In genomic region chr5:161975350-161975749, GRCh38 we compare ENCODE assay signal across 18 cellular contexts.
DNase-seq lines count a peak whose midpoint lies in the region; ATAC-seq and TF ChIP-seq lines count a peak whose summit lies in the region.
"Had no signal": no experiment of that assay in that cellular context is flagged by ENCODE, and none has a peak within 500 bp of the region (broad histone marks: within the 10 kb centered on the region; RNA-seq: fewer than 3 reads in every experiment).

No MANE protein-coding gene starts in this region.

- no peaks in the 10 kb centered on the region for H3F3A ChIP-seq in SK-N-SH (replicated peaks; ENCODE audit: insufficient read depth)

- no peaks in the 10 kb centered on the region for H3K79me2 ChIP-seq in SK-N-SH (ENCODE audit: insufficient read depth)
- H3K79me2 ChIP-seq in osteoblast (ENCODE audit: insufficient read depth, low read length): no peaks in the 10 kb centered on the region

- no peak overlapping the region for H3K4me3 ChIP-seq in SK-N-SH (ENCODE audit: low read depth in 2 of 2, low read length in 1 of 2)
- no peak overlapping the region for H3K4me3 ChIP-seq in osteoblast (ENCODE audit: insufficient read depth, low read length)
- H3K4me3 ChIP-seq: BLaER1 treated with 17β-estradiol and CSF1 and Interleukin-3, amounts not matched to agents 10 nM and 100 nM had no signal

- TF ChIP-seq CTCF in SK-N-SH (IDR thresholded peaks at IDR 0.05): no peak
- no peak for TF ChIP-seq CTCF in osteoblast (IDR thresholded peaks at IDR 0.05; ENCODE audit: extremely low read depth, low read depth, low read length)

- H3K4me2 ChIP-seq in SK-N-SH: no peak overlapping the region
- no peak overlapping the region for H3K4me2 ChIP-seq in osteoblast (ENCODE audit: insufficient read depth, low read length)
- H3K4me2 ChIP-seq: BLaER1 treated with 17β-estradiol and CSF1 and Interleukin-3, amounts not matched to agents 10 nM and 100 nM had no signal

- H3K27me3 ChIP-seq in SK-N-SH (ENCODE audit: insufficient read depth) (no peaks in the 10 kb centered on the region), osteoblast (ENCODE audit: insufficient read depth, low read length) (no peaks in the 10 kb centered on the region)
- H3K27me3 ChIP-seq: BE2C; BLaER1 treated with 17β-estradiol and CSF1 and Interleukin-3, amounts not matched to agents 10 nM and 100 nM had no signal

- WGBS in SK-N-SH (ENCODE audit: low lambda C conversion rate): 2% methylated on average over 2 of the region's 2 CpGs

- no peak overlapping the region for H2AFZ ChIP-seq in SK-N-SH (ENCODE audit: low read depth)
- no peak overlapping the region for H2AFZ ChIP-seq in osteoblast (ENCODE audit: low read length)

- no peak for ATAC-seq in SK-N-SH treated with all-trans-retinoic acid at 6 μM for 48 hours

- no peaks in the 10 kb centered on the region for H3K9me2 ChIP-seq in SK-N-SH

- TF ChIP-seq RAD21 in SK-N-SH (IDR thresholded peaks at IDR 0.05; ENCODE audit: low read length): no peak

- H3K9me3 ChIP-seq in SK-N-SH (no peaks in the 10 kb centered on the region; the same call in 1 of the 2 replicates), osteoblast (ENCODE audit: low read depth, low read length) (peaks cover 2% of the 10 kb centered on the region)
- H3K9me3 ChIP-seq: BE2C; BLaER1 treated with 17β-estradiol and CSF1 and Interleukin-3, amounts not matched to agents 10 nM and 100 nM had no signal

- no peaks in the 10 kb centered on the region for H3K36me3 ChIP-seq in SK-N-SH (replicated peaks in 1 of 2; ENCODE audit: control insufficient read depth in 1 of 2, insufficient read depth in 2 of 2, low read length in 1 of 2)
- no peaks in the 10 kb centered on the region for H3K36me3 ChIP-seq in osteoblast (ENCODE audit: insufficient read depth, low read length)
- H3K36me3 ChIP-seq: BE2C; BLaER1 treated with 17β-estradiol and CSF1 and Interleukin-3, amounts not matched to agents 10 nM and 100 nM had no signal

- POLR2A ChIA-PET in SK-N-SH (lab: Yijun Ruan, JAX): no interaction called here

- CTCF ChIA-PET in SK-N-SH (lab: Yijun Ruan, JAX): interaction anchor here (2.1 kb wide), 1 partner anchor 9 kb away, joined by 6 read pairs; no protein-coding TSS in a partner anchor

- no peak overlapping the region for H3K27ac ChIP-seq in SK-N-SH (ENCODE audit: low read depth in 2 of 2, low read length in 1 of 2)
- H3K27ac ChIP-seq in osteoblast (ENCODE audit: low read depth, low read length): no peak overlapping the region
- no peak overlapping the region for H3K27ac ChIP-seq in caudate nucleus (ENCODE audit: low read depth, low read length)
- H3K27ac ChIP-seq: 22Rv1; BLaER1 treated with 17β-estradiol and CSF1 and Interleukin-3, amounts not matched to agents 10 nM and 100 nM had no signal

- H3K4me1 ChIP-seq in SK-N-SH (ENCODE audit: control insufficient read depth in 1 of 2, insufficient read depth in 2 of 2, low read depth in 1 of 2, low read length in 1 of 2): no peaks in the 10 kb centered on the region
- H3K4me1 ChIP-seq in osteoblast (ENCODE audit: insufficient read depth, low read length): no peaks in the 10 kb centered on the region
- H3K4me1 ChIP-seq: BE2C; BLaER1 treated with 17β-estradiol and CSF1 and Interleukin-3, amounts not matched to agents 10 nM and 100 nM had no signal

- no peak for TF ChIP-seq EP300 in SK-N-SH (IDR thresholded peaks at IDR 0.05; ENCODE audit: borderline replicate concordance in 1 of 2, low read depth in 1 of 2, low read length in 1 of 2)

- DNase-seq in SK-N-SH (no peak), RKO (ENCODE audit: low spot score) (peak; percentile 2), osteoblast (ENCODE audit: insufficient read length, low spot score, missing footprints) (peak; percentile 0), caudate nucleus (lab: John Stamatoyannopoulos, UW) (no peak), DMS 273 (lab: John Stamatoyannopoulos, UW; ENCODE audit: unreplicated experiment) (no peak)
- DNase-seq: ACHN; AML-193; BE2C; Calu3; CD4-positive, alpha-beta memory T cell; COR-L47; DMS153; DND-41; H7; HCEC 1CT had no signal

- H4K20me1 ChIP-seq in SK-N-SH (ENCODE audit: insufficient read depth) (no peaks in the 10 kb centered on the region), osteoblast (ENCODE audit: insufficient read depth, low read length) (no peaks in the 10 kb centered on the region)
- H4K20me1 ChIP-seq: BLaER1 treated with 17β-estradiol and CSF1 and Interleukin-3, amounts not matched to agents 10 nM and 100 nM had no signal

- H3K9ac ChIP-seq in SK-N-SH: no peak overlapping the region
- H3K9ac ChIP-seq: BLaER1 treated with 17β-estradiol and CSF1 and Interleukin-3, amounts not matched to agents 10 nM and 100 nM had no signal

TF ChIP-seq in SK-N-SH, 30 proteins besides CTCF, POLR2A, EP300 and RAD21:
- TF ChIP-seq MAX (IDR thresholded peaks at IDR 0.05; ENCODE audit: low read depth): no peak
- TF ChIP-seq, protein P1, sequence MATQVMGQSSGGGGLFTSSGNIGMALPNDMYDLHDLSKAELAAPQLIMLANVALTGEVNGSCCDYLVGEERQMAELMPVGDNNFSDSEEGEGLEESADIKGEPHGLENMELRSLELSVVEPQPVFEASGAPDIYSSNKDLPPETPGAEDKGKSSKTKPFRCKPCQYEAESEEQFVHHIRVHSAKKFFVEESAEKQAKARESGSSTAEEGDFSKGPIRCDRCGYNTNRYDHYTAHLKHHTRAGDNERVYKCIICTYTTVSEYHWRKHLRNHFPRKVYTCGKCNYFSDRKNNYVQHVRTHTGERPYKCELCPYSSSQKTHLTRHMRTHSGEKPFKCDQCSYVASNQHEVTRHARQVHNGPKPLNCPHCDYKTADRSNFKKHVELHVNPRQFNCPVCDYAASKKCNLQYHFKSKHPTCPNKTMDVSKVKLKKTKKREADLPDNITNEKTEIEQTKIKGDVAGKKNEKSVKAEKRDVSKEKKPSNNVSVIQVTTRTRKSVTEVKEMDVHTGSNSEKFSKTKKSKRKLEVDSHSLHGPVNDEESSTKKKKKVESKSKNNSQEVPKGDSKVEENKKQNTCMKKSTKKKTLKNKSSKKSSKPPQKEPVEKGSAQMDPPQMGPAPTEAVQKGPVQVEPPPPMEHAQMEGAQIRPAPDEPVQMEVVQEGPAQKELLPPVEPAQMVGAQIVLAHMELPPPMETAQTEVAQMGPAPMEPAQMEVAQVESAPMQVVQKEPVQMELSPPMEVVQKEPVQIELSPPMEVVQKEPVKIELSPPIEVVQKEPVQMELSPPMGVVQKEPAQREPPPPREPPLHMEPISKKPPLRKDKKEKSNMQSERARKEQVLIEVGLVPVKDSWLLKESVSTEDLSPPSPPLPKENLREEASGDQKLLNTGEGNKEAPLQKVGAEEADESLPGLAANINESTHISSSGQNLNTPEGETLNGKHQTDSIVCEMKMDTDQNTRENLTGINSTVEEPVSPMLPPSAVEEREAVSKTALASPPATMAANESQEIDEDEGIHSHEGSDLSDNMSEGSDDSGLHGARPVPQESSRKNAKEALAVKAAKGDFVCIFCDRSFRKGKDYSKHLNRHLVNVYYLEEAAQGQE (IDR thresholded peaks at IDR 0.05; ENCODE audit: low read depth, low read length): 0 out of 2 replicates have a peak, but pooled peaks have one; percentile 24

TF ChIP-seq in SK-N-SH treated with all-trans-retinoic acid at 6 μM for 48 hours, 23 proteins besides CTCF, POLR2A, EP300 and RAD21:
- TF ChIP-seq ARNTL (CRISPR knock-in tag; IDR thresholded peaks at IDR 0.05; ENCODE audit: borderline replicate concordance, low read depth) (no peak), ISL1 (CRISPR knock-in tag; IDR thresholded peaks at IDR 0.05) (no peak), TOX (CRISPR knock-in tag; IDR thresholded peaks at IDR 0.05; ENCODE audit: borderline replicate concordance) (no peak), ZC3H10 (CRISPR knock-in tag; IDR thresholded peaks at IDR 0.05) (no peak), CSRNP3 (CRISPR knock-in tag; IDR thresholded peaks at IDR 0.05) (no peak)

Comparison
In these comparisons a context has a peak if more than half of its experiments do, and no peak if none do; other contexts are left out.
1. DNase-seq: peak in RKO (single experiment) and osteoblast (single experiment); none in SK-N-SH (single experiment), caudate nucleus (0 of 61) and DMS 273 (single experiment).